Comparison of ENCODE assay signal across 13 cellular contexts in genomic region chr6:14915888-14916832, GRCh38.
"Had no signal": no experiment of that assay in that cellular context is flagged by ENCODE, and none has a peak within 500 bp of the region (broad histone marks: within the 10 kb centered on the region; RNA-seq: fewer than 3 reads in every experiment).

No MANE protein-coding gene starts in this region.

- H3K27ac ChIP-seq: heart left ventricle, right atrium auricular region, sigmoid colon, skin epidermis, thyroid gland had no signal

- H3K9me3 ChIP-seq: heart left ventricle, right atrium auricular region, sigmoid colon, thyroid gland had no signal

- H3K4me1 ChIP-seq: right atrium auricular region, thyroid gland had no signal

- FAIRE-seq: endometrium, frontal cortex, urothelium cell line had no signal

- H3K36me3 ChIP-seq: heart left ventricle, right atrium auricular region, sigmoid colon, thyroid gland had no signal

- DNase-seq: effector memory CD4-positive, alpha-beta T cell; heart left ventricle; hippocampal formation; mammary epithelial cell; sigmoid colon; stimulated activated CD4-positive, alpha-beta T cell treated with anti-CD3 and anti-CD28 coated beads, Interleukin-12 subunit alpha, Interleukin-12 subunit beta, amount 100 ng/mL, for 4 hours; stimulated activated naive CD4-positive, alpha-beta T cell treated with Interleukin-2 at 50 U/mL for 16 hours; thyroid gland had no signal

- H3K27me3 ChIP-seq: heart left ventricle, right atrium auricular region, sigmoid colon, thyroid gland had no signal

- H3K4me3 ChIP-seq: heart left ventricle, right atrium auricular region, sigmoid colon, skin epidermis, thyroid gland had no signal
